2 cellular contexts compared by ENCODE assay signal in the genomic region with DNA sequence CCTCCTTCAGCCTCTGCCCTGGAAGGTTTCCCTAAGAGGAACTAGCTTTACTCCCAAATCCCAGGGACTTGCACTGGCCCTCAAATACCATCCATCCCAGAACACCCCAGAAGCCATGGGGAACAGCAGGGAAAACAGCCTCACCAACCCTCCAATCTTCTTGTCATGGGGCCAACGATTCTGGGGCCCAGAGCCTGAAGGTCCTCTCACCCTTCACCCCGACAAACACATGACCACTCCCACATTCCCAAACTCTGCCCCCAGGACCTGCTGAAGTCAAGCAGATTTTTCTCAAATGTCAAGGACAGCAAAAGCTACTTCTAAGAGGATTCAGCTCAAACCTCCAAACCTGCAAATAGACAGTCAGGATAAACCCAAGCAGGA.
TF ChIP-seq lines count a peak whose summit lies in the region.

No MANE protein-coding gene starts in this region.

TF ChIP-seq in SK-N-SH, 30 proteins besides CTCF, POLR2A, EP300 and RAD21 (continued from another document):
- TF ChIP-seq, protein P1, sequence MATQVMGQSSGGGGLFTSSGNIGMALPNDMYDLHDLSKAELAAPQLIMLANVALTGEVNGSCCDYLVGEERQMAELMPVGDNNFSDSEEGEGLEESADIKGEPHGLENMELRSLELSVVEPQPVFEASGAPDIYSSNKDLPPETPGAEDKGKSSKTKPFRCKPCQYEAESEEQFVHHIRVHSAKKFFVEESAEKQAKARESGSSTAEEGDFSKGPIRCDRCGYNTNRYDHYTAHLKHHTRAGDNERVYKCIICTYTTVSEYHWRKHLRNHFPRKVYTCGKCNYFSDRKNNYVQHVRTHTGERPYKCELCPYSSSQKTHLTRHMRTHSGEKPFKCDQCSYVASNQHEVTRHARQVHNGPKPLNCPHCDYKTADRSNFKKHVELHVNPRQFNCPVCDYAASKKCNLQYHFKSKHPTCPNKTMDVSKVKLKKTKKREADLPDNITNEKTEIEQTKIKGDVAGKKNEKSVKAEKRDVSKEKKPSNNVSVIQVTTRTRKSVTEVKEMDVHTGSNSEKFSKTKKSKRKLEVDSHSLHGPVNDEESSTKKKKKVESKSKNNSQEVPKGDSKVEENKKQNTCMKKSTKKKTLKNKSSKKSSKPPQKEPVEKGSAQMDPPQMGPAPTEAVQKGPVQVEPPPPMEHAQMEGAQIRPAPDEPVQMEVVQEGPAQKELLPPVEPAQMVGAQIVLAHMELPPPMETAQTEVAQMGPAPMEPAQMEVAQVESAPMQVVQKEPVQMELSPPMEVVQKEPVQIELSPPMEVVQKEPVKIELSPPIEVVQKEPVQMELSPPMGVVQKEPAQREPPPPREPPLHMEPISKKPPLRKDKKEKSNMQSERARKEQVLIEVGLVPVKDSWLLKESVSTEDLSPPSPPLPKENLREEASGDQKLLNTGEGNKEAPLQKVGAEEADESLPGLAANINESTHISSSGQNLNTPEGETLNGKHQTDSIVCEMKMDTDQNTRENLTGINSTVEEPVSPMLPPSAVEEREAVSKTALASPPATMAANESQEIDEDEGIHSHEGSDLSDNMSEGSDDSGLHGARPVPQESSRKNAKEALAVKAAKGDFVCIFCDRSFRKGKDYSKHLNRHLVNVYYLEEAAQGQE (IDR thresholded peaks at IDR 0.05; ENCODE audit: low read depth, low read length), result no peak
- TF ChIP-seq CHD2 (IDR thresholded peaks at IDR 0.05; ENCODE audit: low read length, partially characterized antibody), result no peak
- no peak for TF ChIP-seq GATA2 (CRISPR knock-in tag; IDR thresholded peaks at IDR 0.05)
- no peak for TF ChIP-seq EZH2phosphoT487 (IDR thresholded peaks at IDR 0.05; ENCODE audit: borderline replicate concordance, low read depth)
- no peak for TF ChIP-seq TCF12 (IDR thresholded peaks at IDR 0.05)
- no peak for TF ChIP-seq MXI1 (IDR thresholded peaks at IDR 0.05; ENCODE audit: low read depth, low read length)
- TF ChIP-seq RXRA (IDR thresholded peaks at IDR 0.05; ENCODE audit: borderline replicate concordance, low read depth), result no peak
TF ChIP-seq in SK-N-SH: peak in this region for 0.

TF ChIP-seq in SK-N-SH treated with all-trans-retinoic acid at 6 μM for 48 hours, 23 proteins besides CTCF, POLR2A, EP300 and RAD21 (continued from another document):
- TF ChIP-seq, protein P2, sequence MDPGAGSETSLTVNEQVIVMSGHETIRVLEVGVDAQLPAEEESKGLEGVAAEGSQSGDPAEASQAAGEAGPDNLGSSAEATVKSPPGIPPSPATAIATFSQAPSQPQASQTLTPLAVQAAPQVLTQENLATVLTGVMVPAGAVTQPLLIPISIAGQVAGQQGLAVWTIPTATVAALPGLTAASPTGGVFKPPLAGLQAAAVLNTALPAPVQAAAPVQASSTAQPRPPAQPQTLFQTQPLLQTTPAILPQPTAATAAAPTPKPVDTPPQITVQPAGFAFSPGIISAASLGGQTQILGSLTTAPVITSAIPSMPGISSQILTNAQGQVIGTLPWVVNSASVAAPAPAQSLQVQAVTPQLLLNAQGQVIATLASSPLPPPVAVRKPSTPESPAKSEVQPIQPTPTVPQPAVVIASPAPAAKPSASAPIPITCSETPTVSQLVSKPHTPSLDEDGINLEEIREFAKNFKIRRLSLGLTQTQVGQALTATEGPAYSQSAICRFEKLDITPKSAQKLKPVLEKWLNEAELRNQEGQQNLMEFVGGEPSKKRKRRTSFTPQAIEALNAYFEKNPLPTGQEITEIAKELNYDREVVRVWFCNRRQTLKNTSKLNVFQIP (CRISPR knock-in tag; IDR thresholded peaks at IDR 0.05; ENCODE audit: borderline replicate concordance, low read depth), result no peak
- no peak for TF ChIP-seq OSR1 (CRISPR knock-in tag; IDR thresholded peaks at IDR 0.05)
- TF ChIP-seq, protein P3, sequence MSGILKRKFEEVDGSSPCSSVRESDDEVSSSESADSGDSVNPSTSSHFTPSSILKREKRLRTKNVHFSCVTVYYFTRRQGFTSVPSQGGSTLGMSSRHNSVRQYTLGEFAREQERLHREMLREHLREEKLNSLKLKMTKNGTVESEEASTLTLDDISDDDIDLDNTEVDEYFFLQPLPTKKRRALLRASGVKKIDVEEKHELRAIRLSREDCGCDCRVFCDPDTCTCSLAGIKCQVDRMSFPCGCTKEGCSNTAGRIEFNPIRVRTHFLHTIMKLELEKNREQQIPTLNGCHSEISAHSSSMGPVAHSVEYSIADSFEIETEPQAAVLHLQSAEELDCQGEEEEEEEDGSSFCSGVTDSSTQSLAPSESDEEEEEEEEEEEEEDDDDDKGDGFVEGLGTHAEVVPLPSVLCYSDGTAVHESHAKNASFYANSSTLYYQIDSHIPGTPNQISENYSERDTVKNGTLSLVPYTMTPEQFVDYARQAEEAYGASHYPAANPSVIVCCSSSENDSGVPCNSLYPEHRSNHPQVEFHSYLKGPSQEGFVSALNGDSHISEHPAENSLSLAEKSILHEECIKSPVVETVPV (CRISPR knock-in tag; IDR thresholded peaks at IDR 0.05), result no peak
- TF ChIP-seq PPARA (CRISPR knock-in tag; IDR thresholded peaks at IDR 0.05; ENCODE audit: borderline replicate concordance), result no peak
- no peak for TF ChIP-seq SNAI2 (CRISPR knock-in tag; IDR thresholded peaks at IDR 0.05)
- no peak for TF ChIP-seq ISL1 (CRISPR knock-in tag; IDR thresholded peaks at IDR 0.05)
- no peak for TF ChIP-seq TOX (CRISPR knock-in tag; IDR thresholded peaks at IDR 0.05; ENCODE audit: borderline replicate concordance)
- no peak for TF ChIP-seq GLIS3 (CRISPR knock-in tag; IDR thresholded peaks at IDR 0.05)
- no peak for TF ChIP-seq ZNF565 (CRISPR knock-in tag; conservative IDR thresholded peaks at IDR 0.05; ENCODE audit: low read depth)
